26 cellular contexts compared by ENCODE assay signal in genomic region chr6:33551538-33551937, GRCh38.
"Had no signal": no experiment of that assay in that cellular context is flagged by ENCODE, and none has a peak within 500 bp of the region (broad histone marks: within the 10 kb centered on the region; RNA-seq: fewer than 3 reads in every experiment).

No MANE protein-coding gene starts in this region.

- H3K4me3 Mint-ChIP-seq: naive thymus-derived CD4-positive, alpha-beta T cell; natural killer cell treated with Interleukin-12 subunit alpha and Interleukin-12 subunit beta and Interleukin-15 and Interleukin-18, amount 100 ng/mL, for 72 hours; neural crest cell; stimulated activated effector memory CD8-positive, alpha-beta T cell treated with anti-CD3 and anti-CD28 coated beads, Interleukin-12 subunit alpha, Interleukin-12 subunit beta, amount 100 ng/mL, for 72 hours; stimulated activated naive CD8-positive, alpha-beta T cell treated with anti-CD3 and anti-CD28 coated beads, Interleukin-15, Interleukin-2, amounts not matched to agents 100 ng/mL and 50 ng/mL, for 24 hours had no signal

- DNase-seq: hypothalamus; islet precursor cell; left ventricle myocardium inferior; midbrain; mucosa of descending colon; naive thymus-derived CD4-positive, alpha-beta T cell; nucleus accumbens; pancreas; retina; right cardiac atrium; sigmoid colon; small intestine; spleen; stimulated activated CD4-positive, alpha-beta T cell treated with anti-CD3 and anti-CD28 coated beads, Interleukin-4, amount 100 ng/mL, for 24 hours; stimulated activated naive CD4-positive, alpha-beta T cell; tibial artery; upper lobe of right lung had no signal

- H3K36me3 Mint-ChIP-seq: naive thymus-derived CD4-positive, alpha-beta T cell; natural killer cell treated with Interleukin-12 subunit alpha and Interleukin-12 subunit beta and Interleukin-15 and Interleukin-18, amount 100 ng/mL, for 72 hours; stimulated activated effector memory CD8-positive, alpha-beta T cell treated with anti-CD3 and anti-CD28 coated beads, Interleukin-12 subunit alpha, Interleukin-12 subunit beta, amount 100 ng/mL, for 72 hours had no signal

- H3K9me3 Mint-ChIP-seq: naive thymus-derived CD4-positive, alpha-beta T cell; natural killer cell treated with Interleukin-12 subunit alpha and Interleukin-12 subunit beta and Interleukin-15 and Interleukin-18, amount 100 ng/mL, for 72 hours; neural crest cell; stimulated activated effector memory CD8-positive, alpha-beta T cell treated with anti-CD3 and anti-CD28 coated beads, Interleukin-12 subunit alpha, Interleukin-12 subunit beta, amount 100 ng/mL, for 72 hours; stimulated activated naive CD8-positive, alpha-beta T cell treated with anti-CD3 and anti-CD28 coated beads, Interleukin-15, Interleukin-2, amounts not matched to agents 100 ng/mL and 50 ng/mL, for 24 hours had no signal

- FAIRE-seq: pancreas, small intestine, urothelium cell line had no signal

- ATAC-seq: mucosa of descending colon; naive thymus-derived CD4-positive, alpha-beta T cell; natural killer cell treated with Interleukin-12 subunit alpha and Interleukin-12 subunit beta and Interleukin-15 and Interleukin-18, amount 100 ng/mL, for 72 hours; pancreas; right cardiac atrium; stimulated activated effector memory CD8-positive, alpha-beta T cell treated with anti-CD3 and anti-CD28 coated beads, Interleukin-12 subunit alpha, Interleukin-12 subunit beta, amount 100 ng/mL, for 72 hours; upper lobe of right lung had no signal

- H3K4me1 ChIP-seq: left ventricle myocardium inferior, pancreas, prostate gland, sigmoid colon, suprapubic skin, tibial artery, upper lobe of right lung had no signal

- H3K4me3 ChIP-seq: left ventricle myocardium inferior, lung, mucosa of descending colon, pancreas, prostate gland, sigmoid colon, spleen, suprapubic skin, thoracic aorta, tibial artery, upper lobe of right lung had no signal

- H3K4me1 Mint-ChIP-seq: neural crest cell had no signal

- H3K36me3 ChIP-seq: left ventricle myocardium inferior, pancreas, prostate gland, sigmoid colon, spleen, suprapubic skin, thoracic aorta, tibial artery, upper lobe of right lung had no signal

- H3K27ac ChIP-seq: left ventricle myocardium inferior, pancreas, prostate gland, sigmoid colon, spleen, suprapubic skin, thoracic aorta, tibial artery, upper lobe of right lung had no signal

- H3K27ac Mint-ChIP-seq: natural killer cell treated with Interleukin-12 subunit alpha and Interleukin-12 subunit beta and Interleukin-15 and Interleukin-18, amount 100 ng/mL, for 72 hours; stimulated activated effector memory CD8-positive, alpha-beta T cell treated with anti-CD3 and anti-CD28 coated beads, Interleukin-12 subunit alpha, Interleukin-12 subunit beta, amount 100 ng/mL, for 72 hours; stimulated activated naive CD8-positive, alpha-beta T cell treated with anti-CD3 and anti-CD28 coated beads, Interleukin-15, Interleukin-2, amounts not matched to agents 100 ng/mL and 50 ng/mL, for 24 hours had no signal

- H3K27me3 ChIP-seq: pancreas, sigmoid colon, spleen, suprapubic skin, upper lobe of right lung had no signal

- H3K9me3 ChIP-seq: left ventricle myocardium inferior, mucosa of descending colon, pancreas, prostate gland, sigmoid colon, spleen, suprapubic skin, thoracic aorta, tibial artery, upper lobe of right lung had no signal

- H3K27me3 Mint-ChIP-seq: naive thymus-derived CD4-positive, alpha-beta T cell; natural killer cell treated with Interleukin-12 subunit alpha and Interleukin-12 subunit beta and Interleukin-15 and Interleukin-18, amount 100 ng/mL, for 72 hours; stimulated activated naive CD8-positive, alpha-beta T cell treated with anti-CD3 and anti-CD28 coated beads, Interleukin-15, Interleukin-2, amounts not matched to agents 100 ng/mL and 50 ng/mL, for 24 hours had no signal
